Comparison of ENCODE assay signal across 21 cellular contexts in genomic region chr9:72937545-72937944, GRCh38. TPM values are rescaled to one million over a fixed set of nuclear protein-coding genes. Genes with fewer than 3 reads are reported as not detected.
DNase-seq lines count a peak whose midpoint lies in the region; ATAC-seq and TF ChIP-seq lines count a peak whose summit lies in the region.
"Had no signal": no experiment of that assay in that cellular context is flagged by ENCODE, and none has a peak within 500 bp of the region (broad histone marks: within the 10 kb centered on the region; RNA-seq: fewer than 3 reads in every experiment).

No MANE protein-coding gene starts in this region.

- no peak overlapping the region for H3K4me3 Mint-ChIP-seq in immature natural killer cell
- H3K4me3 Mint-ChIP-seq: CD4-positive, alpha-beta T cell had no signal

- no peak overlapping the region for H3K4me3 ChIP-seq in body of pancreas
- no peak overlapping the region for H3K4me3 ChIP-seq in mucosa of descending colon
- H3K4me3 ChIP-seq: BLaER1, K562 had no signal

- no peaks in the 10 kb centered on the region for H3K9me3 ChIP-seq in body of pancreas
- H3K9me3 ChIP-seq in mucosa of descending colon = no peaks in the 10 kb centered on the region
- H3K9me3 ChIP-seq: BLaER1, Caco-2, SK-N-SH had no signal

- WGBS in body of pancreas, 2 donors = 48% methylated on average over 4 of the region's 4 CpGs

- peaks cover 85% of the 10 kb centered on the region for H3K4me1 ChIP-seq in body of pancreas
- H3K4me1 ChIP-seq in mucosa of descending colon (ENCODE audit: low read depth) = no peaks in the 10 kb centered on the region
- H3K4me1 ChIP-seq: BLaER1 had no signal

- H3K9me3 Mint-ChIP-seq in immature natural killer cell = peaks cover 0 to 2% (median 0%) of the 10 kb centered on the region in 6 donors
- H3K9me3 Mint-ChIP-seq: CD4-positive, alpha-beta T cell had no signal

- no peaks in the 10 kb centered on the region for H3K4me1 Mint-ChIP-seq in immature natural killer cell

- no peaks in the 10 kb centered on the region for H3K27me3 ChIP-seq in body of pancreas
- H3K27me3 ChIP-seq: BLaER1 had no signal

- intact Hi-C loops in body of pancreas (cut with DNase I) (no loop called here), mucosa of descending colon (cut with DNase I, micrococcal nuclease) (no loop called here)

- ATAC-seq in body of pancreas (peak; percentile 38), mucosa of descending colon (peak; percentile 61)
- ATAC-seq: K562 had no signal

- H3K36me3 ChIP-seq in body of pancreas (replicated peaks in 1 of 2; ENCODE audit: insufficient read depth in 1 of 2, low read depth in 2 of 2) = no peaks in the 10 kb centered on the region
- no peaks in the 10 kb centered on the region for H3K36me3 ChIP-seq in mucosa of descending colon (ENCODE audit: low read depth)
- H3K36me3 ChIP-seq: BLaER1 had no signal

- H3K27me3 Mint-ChIP-seq in immature natural killer cell (ENCODE audit: low read depth in 3 of 3) = peaks cover 0 to 2% (median under 1%) of the 10 kb centered on the region in 3 donors

- no peak overlapping the region for H3K27ac Mint-ChIP-seq in immature natural killer cell
- H3K27ac Mint-ChIP-seq: CD4-positive, alpha-beta T cell had no signal

- H3K27ac ChIP-seq in body of pancreas = peak overlapping the region in 3 of 4 donors; percentile 42 to 48 (median 45)
- H3K27ac ChIP-seq: BLaER1 had no signal

- no peaks in the 10 kb centered on the region for H3K36me3 Mint-ChIP-seq in immature natural killer cell

- TF ChIP-seq POLR2A in body of pancreas (IDR thresholded peaks at IDR 0.05) = no peak

- no peak for TF ChIP-seq CTCF in body of pancreas (IDR thresholded peaks at IDR 0.05)
- TF ChIP-seq CTCF in mucosa of descending colon (IDR thresholded peaks at IDR 0.05) = no peak

- DNase-seq in COLO829 (ENCODE audit: low spot score) = peak; percentile 58
- DNase-seq in HT1080 (ENCODE audit: low read depth) = peak; percentile 12
- DNase-seq in body of pancreas = peak in 3 of 4 donors; percentile 16 to 38 (median 22)
- DNase-seq in mucosa of descending colon = no peak
- DNase-seq in NCI-H1048 (lab: John Stamatoyannopoulos, UW) = no peak
- DNase-seq in stimulated activated CD4-positive, alpha-beta T cell treated with anti-CD3 and anti-CD28 coated beads, Interleukin-4, amount 100 ng/mL, for 24 hours = no peak
- DNase-seq in NOMO-1 treated with dmso at 0.1 percent for 144 hours (lab: John Stamatoyannopoulos, UW; ENCODE audit: unreplicated experiment) = no peak
- DNase-seq in immature natural killer cell = no peak
- DNase-seq: ACHN; Caco-2; CD4-positive, alpha-beta T cell; DND-41; GOT3; NCI-H1092 treated with DMSO at 0.1 percent for 48 hours; NCI-H2081 treated with DMSO at 0.1 percent for 48 hours; NCI-H446 treated with DMSO at 0.1 percent for 48 hours; NCI-H526 treated with DMSO at 0.1 percent for 48 hours; SHP77 treated with DMSO at 0.1 percent for 48 hours; SK-N-SH had no signal

RNA-seq across cellular contexts. Expression of gene ALDH1A1, which starts 15.3 kb away (rescaled TPM):
- total RNA-seq in HT1080 (2014; rRNA removed; shearing (Covaris generic)) = 0.14 and 0.17 TPM in 2 replicates
- 0.06 TPM in 1 of 2 replicates, not detected in the other for polyA plus RNA-seq in HT1080 (2015; cell fraction: cytosol; rRNA removed)
- polyA plus RNA-seq in HT1080 (2015; cell fraction: nucleus; rRNA removed) = not detected in 2 replicates
- total RNA-seq in body of pancreas (100 to 1,000 TPM in 1 of 2 donors, 10 to 100 TPM in 1; 87.7 to 184 TPM), mucosa of descending colon (100 to 1,000 TPM in 1 of 3 donors, 10 to 100 TPM in 2; 72.9 to 173 (median 84.1) TPM)
- polyA plus RNA-seq in immature natural killer cell = under 1 TPM in 1 of 3 donors, not detected in 2; 0.09 TPM

Comparison
In these comparisons a context has a peak if more than half of its experiments do, and no peak if none do; other contexts are left out.
1. DNase-seq: peak in COLO829 (single experiment), HT1080 (single experiment) and body of pancreas (3 of 4); none in mucosa of descending colon (0 of 3), NCI-H1048 (single experiment), stimulated activated CD4-positive, alpha-beta T cell treated with anti-CD3 and anti-CD28 coated beads, Interleukin-4, amount 100 ng/mL, for 24 hours (single experiment), NOMO-1 treated with dmso at 0.1 percent for 144 hours (single experiment) and immature natural killer cell (0 of 3).
2. RNA of gene ALDH1A1, which starts 15.3 kb away (total RNA-seq): 87.7 to 184 TPM in body of pancreas and 72.9 to 173 TPM in mucosa of descending colon; 0.14 to 0.17 TPM in HT1080; every median in the first group is over 10 times any median in the second.